8 cellular contexts compared by ENCODE assay signal in genomic region chr20:46699651-46700359, GRCh38. TPM values are rescaled to one million over a fixed set of nuclear protein-coding genes. Genes with fewer than 3 reads are reported as not detected.
A peak's percentile ranks its signal among the peaks of the same experiment; 100 is the strongest.
DNase-seq lines count a peak whose midpoint lies in the region; ATAC-seq and TF ChIP-seq lines count a peak whose summit lies in the region.

No MANE protein-coding gene starts in this region.

- H3K4me2 ChIP-seq in PC-3 (ENCODE audit: low read length), result peak overlapping the region; percentile 21; the same call in 1 of the 2 replicates

- no peaks in the 10 kb centered on the region for H4K20me1 ChIP-seq in PC-3 (ENCODE audit: low read length)

- peak overlapping the region; percentile 72 for H2AFZ ChIP-seq in PC-3 (ENCODE audit: low read length)

- no peaks in the 10 kb centered on the region for H3K27me3 Mint-ChIP-seq in MCF 10A (ENCODE audit: insufficient read depth, unreplicated experiment)
- peaks cover 7% of the 10 kb centered on the region for H3K27me3 Mint-ChIP-seq in activated CD4-positive, alpha-beta T cell treated with anti-CD3 and anti-CD28 coated beads, Interleukin-2, amount 10 ng/mL, durations not matched to agents 7 days and 5 days

- no peaks in the 10 kb centered on the region for H3K36me3 Mint-ChIP-seq in MCF 10A (ENCODE audit: insufficient read depth, unreplicated experiment)
- no peaks in the 10 kb centered on the region for H3K36me3 Mint-ChIP-seq in activated CD4-positive, alpha-beta T cell treated with anti-CD3 and anti-CD28 coated beads, Interleukin-2, amount 10 ng/mL, durations not matched to agents 7 days and 5 days (ENCODE audit: low read depth)

- H3K27ac Mint-ChIP-seq in MCF 10A (ENCODE audit: low read depth, unreplicated experiment), result no peak overlapping the region
- no peak overlapping the region for H3K27ac Mint-ChIP-seq in activated CD4-positive, alpha-beta T cell treated with anti-CD3 and anti-CD28 coated beads, Interleukin-2, amount 10 ng/mL, durations not matched to agents 7 days and 5 days

- CTCF ChIA-PET in MCF 10A (lab: Yijun Ruan, JAX) (interaction anchor here (0.6 to 1.6 kb wide), 2 partner anchors 52 to 135 kb away, joined by 3 read pairs; no protein-coding TSS in a partner anchor), PC-3 (lab: Charles Lee) (no interaction called here)
- CTCF ChIA-PET in activated CD4-positive, alpha-beta T cell treated with anti-CD3 and anti-CD28 coated beads, Interleukin-2, amount 10 ng/mL, durations not matched to agents 7 days and 5 days (lab: Charles Lee), result no interaction called here

- BruUV-seq in MCF 10A (replicated peaks; lab: Mats Ljungman, UMichigan), result no TSS peak
- no TSS peak for BruUV-seq in PC-3 (replicated peaks; lab: Mats Ljungman, UMichigan)

- 54 to 63% (median 56%) methylated on average over 12 of the region's 12 CpGs for WGBS in spleen, 5 donors

- peaks cover 8% of the 10 kb centered on the region for H3K4me1 Mint-ChIP-seq in MCF 10A (ENCODE audit: insufficient read depth, unreplicated experiment)
- H3K4me1 Mint-ChIP-seq in activated CD4-positive, alpha-beta T cell treated with anti-CD3 and anti-CD28 coated beads, Interleukin-2, amount 10 ng/mL, durations not matched to agents 7 days and 5 days, result peaks cover 4% of the 10 kb centered on the region

- no peaks in the 10 kb centered on the region for H3K79me2 ChIP-seq in PC-3 (ENCODE audit: low read length)

- TF ChIP-seq POLR2A in breast epithelium (IDR thresholded peaks at IDR 0.05) (no peak), spleen (IDR thresholded peaks at IDR 0.05) (no peak)

- peak; percentile 54 for DNase-seq in MCF 10A (ENCODE audit: unreplicated experiment)
- no peak for DNase-seq in breast epithelium (ENCODE audit: low spot score in 2 of 2)
- peak; percentile 72 for DNase-seq in PC-3
- DNase-seq in epithelial cell of proximal tubule (ENCODE audit: low read depth), result no peak
- DNase-seq in spleen, result no peak
- no peak for DNase-seq in activated CD4-positive, alpha-beta T cell treated with anti-CD3 and anti-CD28 coated beads, Interleukin-2, amount 10 ng/mL, durations not matched to agents 7 days and 5 days
- no peak for DNase-seq in NCI-H187 treated with DMSO at 0.1 percent for 48 hours (lab: John Stamatoyannopoulos, UW)
- no peak for DNase-seq in NCI-H2029 (lab: John Stamatoyannopoulos, UW)

- no peak overlapping the region for H3K4me3 Mint-ChIP-seq in MCF 10A (ENCODE audit: unreplicated experiment)
- no peak overlapping the region for H3K4me3 Mint-ChIP-seq in activated CD4-positive, alpha-beta T cell treated with anti-CD3 and anti-CD28 coated beads, Interleukin-2, amount 10 ng/mL, durations not matched to agents 7 days and 5 days

- H3K9me3 ChIP-seq in breast epithelium, result no peaks in the 10 kb centered on the region
- no peaks in the 10 kb centered on the region for H3K9me3 ChIP-seq in PC-3 (ENCODE audit: low read length)
- H3K9me3 ChIP-seq in spleen, result peaks cover 0 to 5% (median 0%) of the 10 kb centered on the region in 8 donors

- no peaks in the 10 kb centered on the region for H3F3A ChIP-seq in PC-3 (ENCODE audit: low read length, unreplicated experiment)

- H3K9ac ChIP-seq in PC-3 (ENCODE audit: low read length), result no peak overlapping the region

- no peaks in the 10 kb centered on the region for H3K4me1 ChIP-seq in breast epithelium
- H3K4me1 ChIP-seq in PC-3 (ENCODE audit: insufficient read depth, low read length), result peaks cover 13% of the 10 kb centered on the region
- H3K4me1 ChIP-seq in spleen, result no peaks in the 10 kb centered on the region

- ATAC-seq in PC-3, result peak; percentile 84

- POLR2A ChIA-PET in MCF 10A (lab: Yijun Ruan, JAX), result interaction anchor here (1.4 kb wide), 1 partner anchor 10 kb away, joined by 4 read pairs; no protein-coding TSS in a partner anchor
- POLR2A ChIA-PET in PC-3 (lab: Charles Lee; ENCODE audit: unreplicated experiment), result no interaction called here
- POLR2A ChIA-PET in activated CD4-positive, alpha-beta T cell treated with anti-CD3 and anti-CD28 coated beads, Interleukin-2, amount 10 ng/mL, durations not matched to agents 7 days and 5 days (lab: Charles Lee), result no interaction called here

- H3K9me2 ChIP-seq in PC-3 (replicated peaks; ENCODE audit: low read length), result no peaks in the 10 kb centered on the region

- H3K9me3 Mint-ChIP-seq in MCF 10A (ENCODE audit: unreplicated experiment), result peaks cover 7% of the 10 kb centered on the region
- no peaks in the 10 kb centered on the region for H3K9me3 Mint-ChIP-seq in activated CD4-positive, alpha-beta T cell treated with anti-CD3 and anti-CD28 coated beads, Interleukin-2, amount 10 ng/mL, durations not matched to agents 7 days and 5 days

- no peak overlapping the region for H3K27ac ChIP-seq in breast epithelium
- H3K27ac ChIP-seq in PC-3 (ENCODE audit: low read length), result no peak overlapping the region
- no peak overlapping the region for H3K27ac ChIP-seq in spleen

- intact Hi-C loops in MCF 10A (cut with micrococcal nuclease), result loop anchor here (1.0 kb wide), 1 partner anchor 179 kb away; no protein-coding TSS in a partner anchor
- intact Hi-C loops in breast epithelium (cut with DNase I; ENCODE audit: low total_unique reads), result no loop called here
- intact Hi-C loops in PC-3 (cut with micrococcal nuclease), result loop anchor here (1.0 kb wide), 1 partner anchor 179 kb away; no protein-coding TSS in a partner anchor
- intact Hi-C loops in spleen (cut with DNase I; ENCODE audit: low total_unique reads), result no loop called here

- H3K36me3 ChIP-seq in breast epithelium (no peaks in the 10 kb centered on the region), PC-3 (ENCODE audit: low read depth, low read length) (no peaks in the 10 kb centered on the region), spleen (no peaks in the 10 kb centered on the region)

- TF ChIP-seq CTCF in MCF 10A (IDR thresholded peaks at IDR 0.05; ENCODE audit: unreplicated experiment) (peak; percentile 72), breast epithelium (IDR thresholded peaks at IDR 0.05) (no peak), PC-3 (conservative IDR thresholded peaks at IDR 0.05; ENCODE audit: low read depth, low read length) (peak; percentile 96), epithelial cell of proximal tubule (conservative IDR thresholded peaks at IDR 0.05; ENCODE audit: low read depth, low read length) (peak; percentile 80), spleen (IDR thresholded peaks at IDR 0.05 in 8 of 11, conservative IDR thresholded peaks at IDR 0.05 in 3 of 11) (peak in 6 of 11 experiments; percentile 19 to 46 (median 34))

- no peak overlapping the region for H3K4me3 ChIP-seq in breast epithelium
- no peak overlapping the region for H3K4me3 ChIP-seq in PC-3 (ENCODE audit: low read length)
- no peak overlapping the region for H3K4me3 ChIP-seq in epithelial cell of proximal tubule (ENCODE audit: low read depth, low read length)
- no peak overlapping the region for H3K4me3 ChIP-seq in spleen

- no peaks in the 10 kb centered on the region for H3K27me3 ChIP-seq in breast epithelium
- H3K27me3 ChIP-seq in PC-3 (ENCODE audit: low read length), result no peaks in the 10 kb centered on the region
- peaks cover 0 to 41% (median 0%) of the 10 kb centered on the region in 7 donors for H3K27me3 ChIP-seq in spleen (replicated peaks in 1 of 7)

RNA-seq across cellular contexts. Expression of gene SLC2A10, which starts 9.6 kb away (rescaled TPM):
- not detected in 2 replicates for total RNA-seq in MCF 10A (2022)
- total RNA-seq in breast epithelium, result 10 to 100 TPM; 19.8 to 42.9 (median 26.9) TPM
- 9.6 and 10.8 TPM in 2 replicates for total RNA-seq in PC-3 (2014; rRNA removed)
- 4.6 and 12.5 TPM in 2 replicates for total RNA-seq in epithelial cell of proximal tubule
- total RNA-seq in spleen, result 1 to 10 TPM; 2.0 to 7.3 (median 5.0) TPM
- polyA plus RNA-seq in spleen, result 1 to 10 TPM; 1.9 to 2.6 (median 2.3) TPM
- total RNA-seq in activated CD4-positive, alpha-beta T cell treated with anti-CD3 and anti-CD28 coated beads, Interleukin-2, amount 10 ng/mL, durations not matched to agents 7 days and 5 days, result not detected

RNA-seq across cellular contexts. Expression of gene TP53RK, which starts 10.6 kb away (rescaled TPM):
- 11.0 and 16.2 TPM in 2 replicates for total RNA-seq in MCF 10A (2022)
- total RNA-seq in breast epithelium, result 10 to 100 TPM; 14.4 to 29.2 (median 27.1) TPM
- 41.4 and 48.1 TPM in 2 replicates for total RNA-seq in PC-3 (2014; rRNA removed)
- 21.0 and 22.8 TPM in 2 replicates for total RNA-seq in epithelial cell of proximal tubule
- total RNA-seq in spleen, result 10 to 100 TPM; 11.1 to 24.2 (median 13.3) TPM
- polyA plus RNA-seq in spleen, result 10 to 100 TPM in 1 of 3 donors, 1 to 10 TPM in 2; 6.9 to 11.2 (median 9.4) TPM
- total RNA-seq in activated CD4-positive, alpha-beta T cell treated with anti-CD3 and anti-CD28 coated beads, Interleukin-2, amount 10 ng/mL, durations not matched to agents 7 days and 5 days, result 10 to 100 TPM; 15.2 to 18.0 TPM

RNA-seq across cellular contexts. Expression of gene SLC13A3, which starts 48.5 kb away (rescaled TPM):
- total RNA-seq in MCF 10A (2022) (not detected in 2 replicates), breast epithelium (1 to 10 TPM; 1.3 to 2.9 (median 1.6) TPM), PC-3 (2014; rRNA removed) (not detected in 2 replicates), epithelial cell of proximal tubule (1.2 and 1.6 TPM in 2 replicates), spleen (1 to 10 TPM in 2 of 7 donors, under 1 TPM in 4, not detected in 1; 0.34 to 1.7 (median 0.64) TPM)
- under 1 TPM; 0.16 to 0.17 (median 0.17) TPM for polyA plus RNA-seq in spleen
- under 1 TPM in 1 of 2 experiments, not detected in 1; 0.35 TPM for total RNA-seq in activated CD4-positive, alpha-beta T cell treated with anti-CD3 and anti-CD28 coated beads, Interleukin-2, amount 10 ng/mL, durations not matched to agents 7 days and 5 days

Comparison
In these comparisons a context has a peak if more than half of its experiments do, and no peak if none do; other contexts are left out.
1. DNase-seq: peak in MCF 10A (single experiment) and PC-3 (single experiment); none in breast epithelium (0 of 2), epithelial cell of proximal tubule (single experiment), spleen (single experiment), activated CD4-positive, alpha-beta T cell treated with anti-CD3 and anti-CD28 coated beads, Interleukin-2, amount 10 ng/mL, durations not matched to agents 7 days and 5 days (single experiment), NCI-H187 treated with DMSO at 0.1 percent for 48 hours (single experiment) and NCI-H2029 (single experiment).
2. CTCF ChIP-seq: peak in MCF 10A (single experiment), PC-3 (single experiment), epithelial cell of proximal tubule (single experiment) and spleen (6 of 11); none in breast epithelium (0 of 3).
3. intact Hi-C loops: an anchor here in MCF 10A (1.0 kb wide) and PC-3 (1.0 kb wide); none called in breast epithelium and spleen.